In genomic region chr1:155094622-155094948, GRCh38 we compare ENCODE assay signal across 12 cellular contexts. TPM values are rescaled to one million over a fixed set of nuclear protein-coding genes. Genes with fewer than 3 reads are reported as not detected.
DNase-seq lines count a peak whose midpoint lies in the region; TF ChIP-seq lines count a peak whose summit lies in the region.
"Had no signal": no experiment of that assay in that cellular context is flagged by ENCODE, and none has a peak within 500 bp of the region (broad histone marks: within the 10 kb centered on the region; RNA-seq: fewer than 3 reads in every experiment).

No MANE protein-coding gene starts in this region.

- DNase-seq in HFFc6 (no peak), NCI-H1436 (lab: John Stamatoyannopoulos, UW) (no peak), GM20000 (ENCODE audit: low spot score) (no peak), NCI-H2081 (lab: John Stamatoyannopoulos, UW) (no peak)
- DNase-seq: effector memory CD4-positive, alpha-beta T cell; left ventricle myocardium superior; stimulated activated CD4-positive, alpha-beta T cell treated with anti-CD3 and anti-CD28 coated beads, Interleukin-12 subunit alpha, Interleukin-12 subunit beta, amount 100 ng/mL, for 4 hours had no signal

- H3K4me3 Mint-ChIP-seq in HFFc6 = no peak overlapping the region

- peaks cover 12% of the 10 kb centered on the region for H3K27me3 Mint-ChIP-seq in HFFc6 (ENCODE audit: insufficient read depth)

- no peaks in the 10 kb centered on the region for H3K27me3 ChIP-seq in rectal smooth muscle tissue (ENCODE audit: control insufficient read depth, insufficient read depth, low read length)
- H3K27me3 ChIP-seq: SJCRH30 had no signal

- H3K36me3 Mint-ChIP-seq in HFFc6 (ENCODE audit: low read depth) = no peaks in the 10 kb centered on the region

- H3K27ac ChIP-seq in cingulate gyrus (ENCODE audit: low read depth, low read length) (peak overlapping the region; percentile 94), rectal smooth muscle tissue (ENCODE audit: low read depth, low read length) (peak overlapping the region; percentile 56)
- H3K27ac ChIP-seq: C4-2B, neutrophil, SJCRH30 had no signal

- no peak overlapping the region for H3K4me3 ChIP-seq in rectal smooth muscle tissue (ENCODE audit: low read length)
- H3K4me3 ChIP-seq: SJCRH30 had no signal

- no peaks in the 10 kb centered on the region for H3K9me3 Mint-ChIP-seq in HFFc6

- peaks cover 13% of the 10 kb centered on the region for H3K4me1 ChIP-seq in rectal smooth muscle tissue (ENCODE audit: control insufficient read depth, insufficient read depth, low read length)

- TF ChIP-seq CTCF in HFFc6 (IDR thresholded peaks at IDR 0.05) (0 out of 2 replicates have a peak, but pooled peaks have one; percentile 4), GM20000 (IDR thresholded peaks at IDR 0.05; ENCODE audit: extremely low read depth, missing control alignments) (no peak)

- no peak overlapping the region for H3K9ac ChIP-seq in rectal smooth muscle tissue (ENCODE audit: low read length)

- no peaks in the 10 kb centered on the region for H3K36me3 ChIP-seq in rectal smooth muscle tissue (ENCODE audit: control insufficient read depth, insufficient read depth, low read length)
- H3K36me3 ChIP-seq: neutrophil, SJCRH30 had no signal

- H3K4me1 Mint-ChIP-seq in HFFc6 (ENCODE audit: low read depth) = peaks cover 15% of the 10 kb centered on the region

- no peak overlapping the region for H3K27ac Mint-ChIP-seq in HFFc6

RNA-seq across cellular contexts. Expression of gene EFNA3, which starts 15.9 kb away (rescaled TPM):
- under 1 TPM; 0.25 to 0.87 (median 0.55) TPM for total RNA-seq in HFFc6 (2021; fragmentation: NEBNext Ultra II Directional; extraction: Animal tissue kit (Norgen Biotek cat#: 25700))

RNA-seq across cellular contexts. Expression of gene EFNA4, which starts 31.0 kb away (rescaled TPM):
- total RNA-seq in HFFc6 (2021; fragmentation: NEBNext Ultra II Directional; extraction: Animal tissue kit (Norgen Biotek cat#: 25700)) = 1 to 10 TPM; 3.6 to 5.6 (median 4.8) TPM

RNA-seq across cellular contexts. Expression of gene EFNA1, which starts 33.1 kb away (rescaled TPM):
- total RNA-seq in HFFc6 (2021; fragmentation: NEBNext Ultra II Directional; extraction: Animal tissue kit (Norgen Biotek cat#: 25700)) = under 1 TPM in 1 of 6 experiments, not detected in 5; 0.19 TPM

RNA-seq across cellular contexts. Expression of gene SLC50A1, which starts 41.1 kb away (rescaled TPM):
- total RNA-seq in HFFc6 (2021; fragmentation: NEBNext Ultra II Directional; extraction: Animal tissue kit (Norgen Biotek cat#: 25700)) = 10 to 100 TPM; 23.5 to 36.4 (median 29.5) TPM

RNA-seq across cellular contexts. Expression of gene ADAM15, which starts 43.5 kb away (rescaled TPM):
- 10 to 100 TPM; 51.1 to 66.9 (median 63.7) TPM for total RNA-seq in HFFc6 (2021; fragmentation: NEBNext Ultra II Directional; extraction: Animal tissue kit (Norgen Biotek cat#: 25700))
